ENCODE assay signal across 9 cellular contexts in genomic region chr19:13881231-13881691, GRCh38. TPM values are rescaled to one million over a fixed set of nuclear protein-coding genes. Genes with fewer than 3 reads are reported as not detected.
DNase-seq lines count a peak whose midpoint lies in the region; ATAC-seq, FAIRE-seq and TF ChIP-seq lines count a peak whose summit lies in the region.
"Had no signal": no experiment of that assay in that cellular context is flagged by ENCODE, and none has a peak within 500 bp of the region (broad histone marks: within the 10 kb centered on the region; RNA-seq: fewer than 3 reads in every experiment).

No MANE protein-coding gene starts in this region.

- WGBS in pancreas, 2 donors: 76 to 78% methylated on average over 12 of the region's 12 CpGs

- FAIRE-seq in GM12892 (lab: Jason Lieb, UNC): peak; percentile 17
- FAIRE-seq in pancreas (lab: Jason Lieb, UNC): no peak

- H3K9me3 ChIP-seq in Panc1 (ENCODE audit: control insufficient read depth, insufficient read depth, low read depth, low read length): no peaks in the 10 kb centered on the region
- H3K9me3 ChIP-seq in effector memory CD4-positive, alpha-beta T cell (ENCODE audit: control insufficient read depth, low read length): no peaks in the 10 kb centered on the region
- H3K9me3 ChIP-seq in skeletal muscle tissue (ENCODE audit: control insufficient read depth in 3 of 3, low read length in 3 of 3): no peaks in the 10 kb centered on the region
- no peaks in the 10 kb centered on the region for H3K9me3 ChIP-seq in pancreas

- POLR2A ChIA-PET in Panc1 (lab: Charles Lee): interaction anchor here (0.7 kb wide), 1 partner anchor 194 kb away, joined by 7 read pairs; no protein-coding TSS in a partner anchor

- H3K4me3 ChIP-seq in Panc1 (ENCODE audit: low read depth in 2 of 2, low read length in 2 of 2) (no peak overlapping the region), skeletal muscle tissue (ENCODE audit: low read length in 3 of 3) (no peak overlapping the region), pancreas (no peak overlapping the region)
- H3K4me3 ChIP-seq in effector memory CD4-positive, alpha-beta T cell (ENCODE audit: insufficient read depth, low read depth, low read length, poor library complexity, severe bottlenecking): peak overlapping the region; percentile 6

- peak overlapping the region in 1 of 3 donors; percentile 45 for H3K9ac ChIP-seq in skeletal muscle tissue (ENCODE audit: low read depth in 1 of 3, low read length in 3 of 3)

- ATAC-seq in Panc1 (no peak), pancreas (no peak), Right ventricle myocardium superior (ENCODE audit: poor library complexity) (no peak)

- CTCF ChIA-PET in Panc1 (lab: Charles Lee): no interaction called here

- H3K9me3 Mint-ChIP-seq in endothelial cell (ENCODE audit: unreplicated experiment): no peaks in the 10 kb centered on the region

- intact Hi-C loops in Panc1 (cut with micrococcal nuclease; ENCODE audit: unreplicated experiment) (loop anchor here (5.0 kb wide), 1 partner anchor 196 kb away; no protein-coding TSS in a partner anchor), pancreas (cut with DNase I) (loop anchor here in 2 of 3 donors (5.0 kb wide), 1 partner anchor 191 kb away; the partner anchor contains the start of gene MISP3 (in 2 of the 2)), Right ventricle myocardium superior (cut with DNase I) (loop anchor here (5.0 kb wide), 1 partner anchor 191 kb away; the partner anchor contains the start of gene MISP3)

- H3K27me3 Mint-ChIP-seq in endothelial cell (ENCODE audit: unreplicated experiment): peaks cover 6% of the 10 kb centered on the region

- H3K36me3 ChIP-seq in Panc1 (ENCODE audit: control insufficient read depth, insufficient read depth, low read length): no peaks in the 10 kb centered on the region
- H3K36me3 ChIP-seq in effector memory CD4-positive, alpha-beta T cell (ENCODE audit: control insufficient read depth, insufficient read depth, low read length): no peaks in the 10 kb centered on the region
- no peaks in the 10 kb centered on the region for H3K36me3 ChIP-seq in skeletal muscle tissue (ENCODE audit: control insufficient read depth in 3 of 3, insufficient read depth in 3 of 3, low read length in 3 of 3)
- no peaks in the 10 kb centered on the region for H3K36me3 ChIP-seq in pancreas

- no peaks in the 10 kb centered on the region for H3K36me3 Mint-ChIP-seq in endothelial cell (ENCODE audit: low read depth, unreplicated experiment)

- no peak for DNase-seq in GM12892 (ENCODE audit: insufficient read length)
- DNase-seq in Panc1 (ENCODE audit: low read depth, low spot score): no peak
- peak in 1 of 3 donors; percentile 33 for DNase-seq in effector memory CD4-positive, alpha-beta T cell
- DNase-seq in pancreas: no peak
- no peak for DNase-seq in Right ventricle myocardium superior
- no peak for DNase-seq in NCI-H187 treated with DMSO at 0.1 percent for 48 hours (lab: John Stamatoyannopoulos, UW)
- no peak for DNase-seq in endothelial cell (ENCODE audit: low spot score)
- DNase-seq: erythroblast had no signal

- no peak overlapping the region for H3K4me3 Mint-ChIP-seq in endothelial cell (ENCODE audit: unreplicated experiment)

- peak overlapping the region; percentile 34; the same call in 1 of the 2 replicates for H3K27ac ChIP-seq in Panc1 (ENCODE audit: low read length)
- H3K27ac ChIP-seq in effector memory CD4-positive, alpha-beta T cell (ENCODE audit: insufficient read depth, low read length, poor library complexity, severe bottlenecking): peak overlapping the region; percentile 57
- peak overlapping the region; percentile 86 for H3K27ac ChIP-seq in skeletal muscle tissue (ENCODE audit: low read depth, low read length)
- peak overlapping the region in 2 of 4 donors; percentile 16 to 58 for H3K27ac ChIP-seq in pancreas

- no peaks in the 10 kb centered on the region for H3K27me3 ChIP-seq in Panc1 (ENCODE audit: control insufficient read depth, insufficient read depth, low read length)
- H3K27me3 ChIP-seq in effector memory CD4-positive, alpha-beta T cell (replicated peaks; ENCODE audit: control insufficient read depth, insufficient read depth, low read length, poor library complexity, severe bottlenecking): no peaks in the 10 kb centered on the region
- H3K27me3 ChIP-seq in skeletal muscle tissue (ENCODE audit: control insufficient read depth in 3 of 3, insufficient read depth in 3 of 3, low read length in 3 of 3): peaks cover 0 to 4% (median 0%) of the 10 kb centered on the region in 3 donors
- no peaks in the 10 kb centered on the region for H3K27me3 ChIP-seq in pancreas

- peaks cover 6% of the 10 kb centered on the region for H3K4me1 Mint-ChIP-seq in endothelial cell (ENCODE audit: unreplicated experiment)

- TF ChIP-seq CTCF in Panc1 (IDR thresholded peaks at IDR 0.05): no peak
- TF ChIP-seq CTCF in pancreas (IDR thresholded peaks at IDR 0.05): no peak
- TF ChIP-seq CTCF in endothelial cell (IDR thresholded peaks at IDR 0.05; ENCODE audit: unreplicated experiment): no peak

- peaks cover 16% of the 10 kb centered on the region for H3K4me1 ChIP-seq in Panc1 (ENCODE audit: control insufficient read depth, insufficient read depth, low read length)
- peaks cover 32% of the 10 kb centered on the region for H3K4me1 ChIP-seq in effector memory CD4-positive, alpha-beta T cell (ENCODE audit: control insufficient read depth, insufficient read depth, low read length, poor library complexity, severe bottlenecking)
- H3K4me1 ChIP-seq in skeletal muscle tissue (ENCODE audit: control insufficient read depth in 3 of 3, insufficient read depth in 3 of 3, low read length in 3 of 3): peaks cover 17 to 26% (median 22%) of the 10 kb centered on the region in 3 donors
- peaks cover 15 to 33% (median 16%) of the 10 kb centered on the region in 3 donors for H3K4me1 ChIP-seq in pancreas

- in situ Hi-C loops in Panc1 (cut with HindIII; ENCODE audit: low pct_unique_long_range_greater_than_20kb, low sequenced_read_pairs): no loop called here

- no TSS peak for BruUV-seq in Panc1 (replicated peaks; lab: Mats Ljungman, UMichigan)

- TF ChIP-seq POLR2A in GM12892 (IDR thresholded peaks at IDR 0.05; ENCODE audit: low read depth, low read length): no peak

- no peak overlapping the region for H3K27ac Mint-ChIP-seq in endothelial cell (ENCODE audit: unreplicated experiment)

RNA-seq across cellular contexts. Expression of gene NANOS3, which starts 4.3 kb away (rescaled TPM):
- 1.2 TPM for polyA plus RNA-seq in GM12892 (2012; ENCODE audit: missing spikeins)
- total RNA-seq in Panc1 (2021; ENCODE audit: unreplicated experiment) (0.33 TPM), skeletal muscle tissue (not detected), pancreas (1 to 10 TPM in 1 of 6 donors, under 1 TPM in 3, not detected in 2; 0.39 to 1.4 (median 0.62) TPM), Right ventricle myocardium superior (1.8 TPM), endothelial cell (ENCODE audit: unreplicated experiment) (0.69 TPM)
- polyA plus RNA-seq in Panc1 (2012; ENCODE audit: insufficient read length): 0.71 TPM
- 1 to 10 TPM in 1 of 2 donors, under 1 TPM in 1; 0.65 to 3.1 TPM for polyA plus RNA-seq in pancreas

RNA-seq across cellular contexts. Expression of gene BRME1, which starts 24.7 kb away (rescaled TPM):
- polyA plus RNA-seq in GM12892 (2012; ENCODE audit: missing spikeins): 0.40 TPM
- total RNA-seq in Panc1 (2021; ENCODE audit: unreplicated experiment): 6.5 TPM
- polyA plus RNA-seq in Panc1 (2012; ENCODE audit: insufficient read length): 10.9 TPM
- total RNA-seq in skeletal muscle tissue: 1.6 TPM
- total RNA-seq in pancreas: 1 to 10 TPM; 2.6 to 4.5 (median 3.9) TPM
- 10 to 100 TPM in 1 of 2 donors, 1 to 10 TPM in 1; 8.1 to 15.3 TPM for polyA plus RNA-seq in pancreas
- total RNA-seq in Right ventricle myocardium superior: 0.81 TPM
- 3.4 TPM for total RNA-seq in endothelial cell (ENCODE audit: unreplicated experiment)

RNA-seq across cellular contexts. Expression of gene CC2D1A, which starts 24.7 kb away (rescaled TPM):
- 10.4 TPM for polyA plus RNA-seq in GM12892 (2012; ENCODE audit: missing spikeins)
- total RNA-seq in Panc1 (2021; ENCODE audit: unreplicated experiment): 28.0 TPM
- polyA plus RNA-seq in Panc1 (2012; ENCODE audit: insufficient read length): 30.8 TPM
- 2.1 TPM for total RNA-seq in skeletal muscle tissue
- total RNA-seq in pancreas: 10 to 100 TPM; 23.0 to 29.7 (median 26.2) TPM
- 10 to 100 TPM; 57.5 to 78.6 TPM for polyA plus RNA-seq in pancreas
- total RNA-seq in Right ventricle myocardium superior: 20.0 TPM
- 17.1 TPM for total RNA-seq in endothelial cell (ENCODE audit: unreplicated experiment)

RNA-seq across cellular contexts. Expression of gene PODNL1, which starts 57.0 kb away (rescaled TPM):
- polyA plus RNA-seq in GM12892 (2012; ENCODE audit: missing spikeins): 0.61 TPM
- 1.4 TPM for total RNA-seq in Panc1 (2021; ENCODE audit: unreplicated experiment)
- 1.3 TPM for polyA plus RNA-seq in Panc1 (2012; ENCODE audit: insufficient read length)
- not detected for total RNA-seq in skeletal muscle tissue
- 1 to 10 TPM in 1 of 6 donors, under 1 TPM in 3, not detected in 2; 0.25 to 2.0 (median 0.84) TPM for total RNA-seq in pancreas
- under 1 TPM; 0.40 to 0.76 TPM for polyA plus RNA-seq in pancreas
- total RNA-seq in Right ventricle myocardium superior: 3.1 TPM
- not detected for total RNA-seq in endothelial cell (ENCODE audit: unreplicated experiment)
